Comparison of ENCODE assay signal across 1 cellular context in the genomic region with DNA sequence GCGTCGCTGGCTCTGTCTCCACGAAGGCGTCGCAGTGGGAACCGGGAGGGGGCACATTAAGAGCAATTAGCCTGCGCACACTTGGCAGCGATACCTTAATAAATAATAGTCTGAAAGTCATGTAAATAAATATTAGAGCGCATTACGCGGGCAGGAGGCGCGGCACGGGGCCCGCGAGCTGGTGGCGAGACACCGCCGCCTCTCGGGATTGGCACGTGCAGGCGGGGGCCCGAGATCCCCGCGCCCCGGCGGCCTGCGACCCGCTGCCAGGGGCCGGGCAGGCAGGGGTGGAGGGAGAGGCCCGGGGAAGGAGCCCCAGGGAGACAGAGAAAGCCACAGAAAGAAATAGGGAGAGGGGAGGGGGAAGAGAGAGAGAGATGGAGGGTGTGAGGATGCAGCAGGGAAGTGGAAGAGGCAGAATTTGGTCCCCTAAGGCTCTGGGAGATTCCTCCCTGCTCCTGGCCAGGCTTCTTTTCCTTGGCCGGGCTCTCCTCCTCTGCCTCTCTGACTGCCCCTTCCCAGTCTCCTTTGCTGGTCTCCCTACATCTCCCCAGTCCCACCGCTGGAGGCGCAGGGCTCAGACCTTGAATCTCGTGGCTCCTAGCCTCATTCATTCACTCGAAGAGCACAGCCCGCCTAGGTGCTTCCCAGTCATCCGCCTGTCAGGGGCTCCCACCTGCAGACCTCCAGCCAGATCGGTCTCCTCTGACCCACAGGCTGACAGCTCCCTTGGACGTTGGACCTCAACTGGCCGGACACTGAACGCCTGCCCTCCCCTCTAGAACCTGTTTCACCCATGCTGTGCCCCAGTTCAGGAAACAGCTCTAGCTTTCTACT.
A peak's percentile ranks its signal among the peaks of the same experiment; 100 is the strongest.
TF ChIP-seq lines count a peak whose summit lies in the region.

No MANE protein-coding gene starts in this region.

TF ChIP-seq in HEK293, 187 proteins besides CTCF, POLR2A, EP300 and RAD21 (continued from another document):
- TF ChIP-seq, protein P1, sequence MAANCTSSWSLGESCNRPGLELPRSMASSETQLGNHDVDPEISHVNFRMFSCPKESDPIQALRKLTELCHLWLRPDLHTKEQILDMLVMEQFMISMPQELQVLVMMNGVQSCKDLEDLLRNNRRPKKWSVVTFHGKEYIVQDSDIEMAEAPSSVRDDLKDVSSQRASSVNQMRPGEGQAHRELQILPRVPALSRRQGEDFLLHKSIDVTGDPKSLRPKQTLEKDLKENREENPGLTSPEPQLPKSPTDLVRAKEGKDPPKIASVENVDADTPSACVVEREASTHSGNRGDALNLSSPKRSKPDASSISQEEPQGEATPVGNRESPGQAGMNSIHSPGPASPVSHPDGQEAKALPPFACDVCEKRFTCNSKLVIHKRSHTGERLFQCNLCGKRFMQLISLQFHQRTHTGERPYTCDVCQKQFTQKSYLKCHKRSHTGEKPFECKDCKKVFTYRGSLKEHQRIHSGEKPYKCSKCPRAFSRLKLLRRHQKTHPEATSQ (tag by site-specific recombination; IDR thresholded peaks at IDR 0.05) = no peak
- no peak for TF ChIP-seq MYNN (tag by site-specific recombination; IDR thresholded peaks at IDR 0.05; ENCODE audit: borderline replicate concordance)
- TF ChIP-seq ZBTB7A (tag by site-specific recombination; IDR thresholded peaks at IDR 0.05; ENCODE audit: low read depth) = no peak
- TF ChIP-seq ZNF600 (tag by site-specific recombination; IDR thresholded peaks at IDR 0.05) = 0 out of 2 replicates have a peak, but pooled peaks have one; percentile 11
TF ChIP-seq in HEK293: peak in this region for 11.
